In genomic region chr22:21447694-21448402, GRCh38 we compare ENCODE assay signal across 13 cellular contexts. TPM values are rescaled to one million over a fixed set of nuclear protein-coding genes. Genes with fewer than 3 reads are reported as not detected.
DNase-seq lines count a peak whose midpoint lies in the region; ATAC-seq, FAIRE-seq and TF ChIP-seq lines count a peak whose summit lies in the region.
"Had no signal": no experiment of that assay in that cellular context is flagged by ENCODE, and none has a peak within 500 bp of the region (broad histone marks: within the 10 kb centered on the region; RNA-seq: fewer than 3 reads in every experiment).

No MANE protein-coding gene starts in this region.

- H2BK5ac ChIP-seq in mesendoderm (ENCODE audit: low read length): no peak overlapping the region

- no peak overlapping the region for H3K18ac ChIP-seq in mesendoderm (ENCODE audit: low read length)

- H3K4me3 ChIP-seq in A673 (ENCODE audit: low read depth, low read length, poor library complexity, severe bottlenecking) (no peak overlapping the region), mesendoderm (ENCODE audit: low read length) (no peak overlapping the region)
- H3K4me3 ChIP-seq: esophagus muscularis mucosa had no signal

- peaks cover 3% of the 10 kb centered on the region for H3K79me2 ChIP-seq in mesendoderm (ENCODE audit: control insufficient read depth, insufficient read depth, low read length)

- H3K4me3 Mint-ChIP-seq in stimulated activated memory B cell treated with anti-CD40 and anti-IgM and Interleukin-4, amounts not matched to agents 10 μg/mL and 1 μg/mL and 100 μg/mL, for 72 hours: no peak overlapping the region
- H3K4me3 Mint-ChIP-seq: CD8-positive, alpha-beta T cell; IgD-negative memory B cell had no signal

- H3K79me1 ChIP-seq in mesendoderm (ENCODE audit: low read length): peaks cover 22% of the 10 kb centered on the region

- no peak for ATAC-seq in stimulated activated memory B cell treated with anti-CD40 and anti-IgM and Interleukin-4, amounts not matched to agents 10 μg/mL and 1 μg/mL and 100 μg/mL, for 72 hours
- ATAC-seq in GM21723 (IDR thresholded peaks at IDR 0.05; ENCODE audit: unreplicated experiment) (no peak), GM21381 (IDR thresholded peaks at IDR 0.05; ENCODE audit: unreplicated experiment) (no peak)
- ATAC-seq: CD8-positive, alpha-beta T cell had no signal

- H2BK120ac ChIP-seq in mesendoderm (ENCODE audit: low read depth, low read length): no peak overlapping the region

- no peaks in the 10 kb centered on the region for H3K27me3 Mint-ChIP-seq in stimulated activated memory B cell treated with anti-CD40 and anti-IgM and Interleukin-4, amounts not matched to agents 10 μg/mL and 1 μg/mL and 100 μg/mL, for 72 hours
- H3K27me3 Mint-ChIP-seq: IgD-negative memory B cell had no signal

- TF ChIP-seq CTCF in A673 (conservative IDR thresholded peaks at IDR 0.05; ENCODE audit: low read depth, low read length): peak; percentile 44

- H3K4me2 ChIP-seq in mesendoderm (ENCODE audit: low read length): no peak overlapping the region

- no peaks in the 10 kb centered on the region for H3K9me3 ChIP-seq in A673 (ENCODE audit: low read depth, low read length, poor library complexity, severe bottlenecking)
- H3K9me3 ChIP-seq: esophagus muscularis mucosa had no signal

- FAIRE-seq in H54 (lab: Jason Lieb, UNC): no peak

- H4K8ac ChIP-seq in mesendoderm (ENCODE audit: low read depth, low read length): no peak overlapping the region

- POLR2A ChIA-PET in A673 (lab: Charles Lee; ENCODE audit: low non-redundant PET): no interaction called here

- WGBS in mesendoderm (ENCODE audit: extremely low coverage, insufficient coverage, low lambda C conversion rate): no CpG with 5 or more reads among the region's 22 CpGs

- TF ChIP-seq POLR2A in H54 (IDR thresholded peaks at IDR 0.05; ENCODE audit: low read depth, low read length): no peak

- no peak overlapping the region for H3K9ac ChIP-seq in mesendoderm (ENCODE audit: low read length)

- CTCF ChIA-PET in A673 (lab: Charles Lee): no interaction called here

- no peaks in the 10 kb centered on the region for H3K4me1 ChIP-seq in A673 (ENCODE audit: insufficient read depth, low read length, poor library complexity, severe bottlenecking)
- H3K4me1 ChIP-seq in mesendoderm (ENCODE audit: control insufficient read depth, low read depth, low read length): no peaks in the 10 kb centered on the region

- H2AK5ac ChIP-seq in mesendoderm (ENCODE audit: low read length): no peak overlapping the region

- intact Hi-C loops in A673 (cut with micrococcal nuclease; ENCODE audit: unreplicated experiment): no loop called here

- H3K27ac ChIP-seq in A673 (ENCODE audit: low read depth, low read length, poor library complexity, severe bottlenecking): no peak overlapping the region
- H3K27ac ChIP-seq in mesendoderm (ENCODE audit: low read depth, low read length): no peak overlapping the region
- H3K27ac ChIP-seq: esophagus muscularis mucosa had no signal

- BruUV-seq in A673 (replicated peaks; lab: Mats Ljungman, UMichigan): no TSS peak

- no peak overlapping the region for H3K4ac ChIP-seq in mesendoderm (ENCODE audit: low read depth, low read length)

- no peak overlapping the region for H3K56ac ChIP-seq in mesendoderm (ENCODE audit: low read length)

- peak; percentile 24 for DNase-seq in A673 (ENCODE audit: low spot score)
- DNase-seq in H54 (ENCODE audit: insufficient read length, low spot score): peak; percentile 19
- peak; percentile 51 for DNase-seq in activated CD8-positive, alpha-beta memory T cell treated with anti-CD3 and anti-CD28 coated beads, Interleukin-2, amount 50 U/mL, for 48 hours
- DNase-seq in mesendoderm: peak; percentile 34
- no peak for DNase-seq in NCI-H446 (lab: John Stamatoyannopoulos, UW)
- DNase-seq: CD8-positive, alpha-beta T cell; mesenchymal stem cell; NCI-H510A had no signal

- H2BK15ac ChIP-seq in mesendoderm (replicated peaks; ENCODE audit: low read depth): no peak overlapping the region

- no peak overlapping the region for H4K5ac ChIP-seq in mesendoderm (ENCODE audit: low read length)

- H3K23ac ChIP-seq in mesendoderm (ENCODE audit: low read length): no peak overlapping the region

- H3K4me1 Mint-ChIP-seq in stimulated activated memory B cell treated with anti-CD40 and anti-IgM and Interleukin-4, amounts not matched to agents 10 μg/mL and 1 μg/mL and 100 μg/mL, for 72 hours: no peaks in the 10 kb centered on the region
- H3K4me1 Mint-ChIP-seq: IgD-negative memory B cell had no signal

- no peaks in the 10 kb centered on the region for H3K27me3 ChIP-seq in A673 (replicated peaks; ENCODE audit: insufficient read depth, low read depth, low read length, poor library complexity)
- H3K27me3 ChIP-seq in mesendoderm (ENCODE audit: insufficient read depth, low read length, poor library complexity): no peaks in the 10 kb centered on the region
- H3K27me3 ChIP-seq: esophagus muscularis mucosa had no signal

- no peaks in the 10 kb centered on the region for H3K9me3 Mint-ChIP-seq in stimulated activated memory B cell treated with anti-CD40 and anti-IgM and Interleukin-4, amounts not matched to agents 10 μg/mL and 1 μg/mL and 100 μg/mL, for 72 hours
- H3K9me3 Mint-ChIP-seq: CD8-positive, alpha-beta T cell; IgD-negative memory B cell had no signal

- no peak overlapping the region for H3K27ac Mint-ChIP-seq in stimulated activated memory B cell treated with anti-CD40 and anti-IgM and Interleukin-4, amounts not matched to agents 10 μg/mL and 1 μg/mL and 100 μg/mL, for 72 hours
- H3K27ac Mint-ChIP-seq: CD8-positive, alpha-beta T cell; IgD-negative memory B cell had no signal

- H3K36me3 ChIP-seq in A673 (ENCODE audit: insufficient read depth, low read length, poor library complexity, severe bottlenecking): peaks cover 7% of the 10 kb centered on the region
- peaks cover 10% of the 10 kb centered on the region for H3K36me3 ChIP-seq in mesendoderm (ENCODE audit: control insufficient read depth, insufficient read depth, low read length)

- H3K36me3 Mint-ChIP-seq in stimulated activated memory B cell treated with anti-CD40 and anti-IgM and Interleukin-4, amounts not matched to agents 10 μg/mL and 1 μg/mL and 100 μg/mL, for 72 hours: peaks cover 17% of the 10 kb centered on the region

RNA-seq across cellular contexts. Expression of gene TMEM191C, which starts 19.3 kb away (rescaled TPM):
- 0.82 and 1.7 TPM in 2 replicates for total RNA-seq in A673 (2021)
- polyA plus RNA-seq in mesendoderm (2013, experiment 1 of 2): 0.60 TPM
- polyA plus RNA-seq in mesendoderm (2013, experiment 2 of 2): 0.71 TPM

RNA-seq across cellular contexts. Expression of gene HIC2, which starts 30.7 kb away (rescaled TPM):
- total RNA-seq in A673 (2021): 11.3 and 13.1 TPM in 2 replicates
- polyA plus RNA-seq in mesendoderm (2013, experiment 1 of 2): 13.4 TPM
- polyA plus RNA-seq in mesendoderm (2013, experiment 2 of 2): 13.5 TPM

Comparison
In these comparisons a context has a peak if more than half of its experiments do, and no peak if none do; other contexts are left out.
1. DNase-seq: peak in A673 (single experiment), H54 (single experiment), activated CD8-positive, alpha-beta memory T cell treated with anti-CD3 and anti-CD28 coated beads, Interleukin-2, amount 50 U/mL, for 48 hours (single experiment) and mesendoderm (single experiment); none in NCI-H446 (0 of 2).